In the genomic region with DNA sequence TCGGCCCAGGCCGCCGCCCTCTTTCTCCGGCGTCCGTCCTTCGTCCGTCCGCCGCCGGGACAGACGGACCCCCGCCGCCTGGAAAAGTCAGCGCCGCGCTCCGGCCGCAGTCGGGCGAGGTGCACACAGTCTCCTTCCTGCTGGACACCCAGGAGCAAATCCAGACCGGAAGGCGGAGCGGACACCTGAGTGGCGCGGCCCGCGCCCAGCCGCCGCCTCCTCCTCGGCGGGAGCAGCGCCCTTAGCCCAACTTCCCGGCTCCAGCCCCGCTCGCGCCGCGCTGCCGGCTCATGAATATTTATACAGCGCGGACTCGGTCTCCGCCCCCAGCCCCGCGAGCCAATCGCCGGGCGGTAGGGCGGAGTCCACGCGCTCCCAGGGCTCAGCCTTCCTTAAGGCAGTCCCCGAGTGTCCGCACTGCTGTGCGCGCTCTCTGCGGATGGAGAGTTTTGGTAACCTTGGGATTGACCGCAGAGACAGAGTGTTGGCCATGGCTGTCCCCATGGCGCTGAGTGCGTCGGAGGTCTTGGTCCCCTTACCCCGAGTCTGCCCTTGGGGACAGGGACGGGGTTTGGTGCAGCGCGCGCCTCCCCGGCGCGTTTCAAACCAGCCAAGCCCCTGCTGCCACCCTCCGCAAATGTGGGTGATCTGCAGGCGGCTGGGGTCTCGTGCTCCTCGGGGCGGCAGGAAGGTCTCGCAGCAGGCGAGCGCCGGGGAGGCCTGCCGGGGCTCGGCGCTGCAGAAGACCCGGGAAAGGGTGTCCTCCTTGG, we compare ENCODE assay signal across 9 cellular contexts. TPM values are rescaled to one million over a fixed set of nuclear protein-coding genes. Genes with fewer than 3 reads are reported as not detected.
DNase-seq lines count a peak whose midpoint lies in the region; ATAC-seq, FAIRE-seq and TF ChIP-seq lines count a peak whose summit lies in the region.
"Had no signal": no experiment of that assay in that cellular context is flagged by ENCODE, and none has a peak within 500 bp of the region (broad histone marks: within the 10 kb centered on the region; RNA-seq: fewer than 3 reads in every experiment).

A gene with protein sequence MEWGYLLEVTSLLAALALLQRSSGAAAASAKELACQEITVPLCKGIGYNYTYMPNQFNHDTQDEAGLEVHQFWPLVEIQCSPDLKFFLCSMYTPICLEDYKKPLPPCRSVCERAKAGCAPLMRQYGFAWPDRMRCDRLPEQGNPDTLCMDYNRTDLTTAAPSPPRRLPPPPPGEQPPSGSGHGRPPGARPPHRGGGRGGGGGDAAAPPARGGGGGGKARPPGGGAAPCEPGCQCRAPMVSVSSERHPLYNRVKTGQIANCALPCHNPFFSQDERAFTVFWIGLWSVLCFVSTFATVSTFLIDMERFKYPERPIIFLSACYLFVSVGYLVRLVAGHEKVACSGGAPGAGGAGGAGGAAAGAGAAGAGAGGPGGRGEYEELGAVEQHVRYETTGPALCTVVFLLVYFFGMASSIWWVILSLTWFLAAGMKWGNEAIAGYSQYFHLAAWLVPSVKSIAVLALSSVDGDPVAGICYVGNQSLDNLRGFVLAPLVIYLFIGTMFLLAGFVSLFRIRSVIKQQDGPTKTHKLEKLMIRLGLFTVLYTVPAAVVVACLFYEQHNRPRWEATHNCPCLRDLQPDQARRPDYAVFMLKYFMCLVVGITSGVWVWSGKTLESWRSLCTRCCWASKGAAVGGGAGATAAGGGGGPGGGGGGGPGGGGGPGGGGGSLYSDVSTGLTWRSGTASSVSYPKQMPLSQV (minus strand): TSS at position 274 of the 770 bp plus-strand sequence. CDS start 867 bp downstream, outside the sequence.

- peaks cover 3% of the 10 kb centered on the region for H3K79me2 ChIP-seq in keratinocyte (ENCODE audit: control insufficient read depth, insufficient read depth, low read length)

- peak; percentile 91 for ATAC-seq in HG02973 (IDR thresholded peaks at IDR 0.05; ENCODE audit: unreplicated experiment)

- peak within 1 kb of the TSS; percentile 99 for H2AFZ ChIP-seq in keratinocyte (ENCODE audit: control insufficient read depth, low read length)

- H3K9me3 ChIP-seq in keratinocyte (ENCODE audit: control insufficient read depth, low read depth, low read length): no peaks in the 10 kb centered on the region

- dilution Hi-C loops in keratinocyte (cut with MboI; ENCODE audit: extremely low pct_ligation_motif_present, low sequenced_read_pairs): loop anchor here (25.0 kb wide), 1 partner anchor 1145 kb away; no protein-coding TSS in a partner anchor

- TF ChIP-seq CTCF in keratinocyte (optimal IDR thresholded peaks at IDR 0.05 in 1 of 3, IDR thresholded peaks at IDR 0.05 in 1 of 3, conservative IDR thresholded peaks at IDR 0.05 in 1 of 3; ENCODE audit: extremely low read depth in 1 of 3, insufficient read depth in 2 of 3, low read length in 3 of 3): peak in 1 of 3 experiments; percentile 2

- no peaks in the 10 kb centered on the region for H4K20me1 ChIP-seq in keratinocyte (ENCODE audit: control insufficient read depth, extremely low read depth, insufficient read depth, low read length)

- peak within 1 kb of the TSS; percentile 62 for H3K9ac ChIP-seq in keratinocyte (ENCODE audit: control insufficient read depth, extremely low read depth, insufficient read depth, low read length)

- peaks cover 16% of the 10 kb centered on the region for H3K4me1 ChIP-seq in keratinocyte (ENCODE audit: control insufficient read depth, extremely low read depth, insufficient read depth, low read length)

- peak within 1 kb of the TSS; percentile 94 for H3K4me2 ChIP-seq in keratinocyte (ENCODE audit: control insufficient read depth, extremely low read depth, insufficient read depth, low read depth, low read length)

- FAIRE-seq in keratinocyte (lab: Jason Lieb, UNC): no peak
- FAIRE-seq: A204.1 had no signal

- peaks cover 5% of the 10 kb centered on the region for H3K27me3 ChIP-seq in keratinocyte (ENCODE audit: control insufficient read depth, extremely low read depth, insufficient read depth, low read length)

- peak within 1 kb of the TSS; percentile 65 to 81 (median 78) for H3K4me3 ChIP-seq in keratinocyte (ENCODE audit: control insufficient read depth in 2 of 3, extremely low read depth in 1 of 3, insufficient read depth in 2 of 3, low read depth in 1 of 3, low read length in 3 of 3)

- no peaks in the 10 kb centered on the region for H3K9me1 ChIP-seq in keratinocyte (ENCODE audit: control insufficient read depth, extremely low read depth, insufficient read depth, low read length)

- no peaks in the 10 kb centered on the region for H3K36me3 ChIP-seq in keratinocyte (ENCODE audit: control insufficient read depth in 2 of 2, extremely low read depth in 1 of 2, insufficient read depth in 2 of 2, low read length in 2 of 2)

- no peak within 1 kb of the TSS for H3K27ac ChIP-seq in keratinocyte (ENCODE audit: control insufficient read depth, insufficient read depth, low read length)

- peak; percentile 60 for DNase-seq in DMS53 (lab: John Stamatoyannopoulos, UW)
- DNase-seq in DMS53 treated with DMSO at 0.1 percent for 48 hours (lab: John Stamatoyannopoulos, UW; ENCODE audit: unreplicated experiment): no peak
- peak; percentile 18 for DNase-seq in NCI-H2081 treated with DMSO at 0.1 percent for 48 hours (lab: John Stamatoyannopoulos, UW)
- DNase-seq in activated CD4-positive, CD25-positive, alpha-beta regulatory T cell (lab: John Stamatoyannopoulos, UW): peak; percentile 22 to 40 (median 30)
- peak; percentile 51 for DNase-seq in cerebellar cortex (ENCODE audit: low spot score)
- DNase-seq in keratinocyte (ENCODE audit: low read depth, low spot score): no peak
- peak; percentile 54 to 74 for DNase-seq in stimulated activated CD4-positive, alpha-beta T cell treated with anti-CD3 and anti-CD28 coated beads, Interleukin-12 subunit alpha, Interleukin-12 subunit beta, amount 100 ng/mL, for 24 hours (ENCODE audit: low read depth in 2 of 2)

RNA-seq across cellular contexts. Expression of the gene that starts here (rescaled TPM):
- 1.5 to 2.1 TPM (median 2.0 TPM) in 3 replicates for polyA plus RNA-seq in keratinocyte
- 0.09 TPM for polyA plus RNA-seq in keratinocyte (2011; ENCODE audit: low read depth)
- polyA plus RNA-seq in keratinocyte (2011; cell fraction: cytosol; rRNA removed): 0.68 and 0.78 TPM in 2 replicates
- 4.0 and 5.5 TPM in 2 replicates for polyA plus RNA-seq in keratinocyte (2011; cell fraction: nucleus; rRNA removed)
- 1.8 and 4.9 TPM in 2 replicates for polyA plus RNA-seq in keratinocyte (2012; ENCODE audit: low replicate concordance)
- polyA minus RNA-seq in keratinocyte: 2.1 to 4.0 TPM (median 2.3 TPM) in 3 replicates
- 5.6 TPM for polyA minus RNA-seq in keratinocyte (2011; cell fraction: cytosol; rRNA and poly(A)+ RNA removed)
- 8.4 and 9.7 TPM in 2 replicates for polyA minus RNA-seq in keratinocyte (2011; cell fraction: nucleus; rRNA and poly(A)+ RNA removed)

Comparison
In these comparisons a context has a peak if more than half of its experiments do, and no peak if none do; other contexts are left out.
1. DNase-seq: peak in DMS53 (single experiment), NCI-H2081 treated with DMSO at 0.1 percent for 48 hours (single experiment), activated CD4-positive, CD25-positive, alpha-beta regulatory T cell (4 of 4), cerebellar cortex (single experiment) and stimulated activated CD4-positive, alpha-beta T cell treated with anti-CD3 and anti-CD28 coated beads, Interleukin-12 subunit alpha, Interleukin-12 subunit beta, amount 100 ng/mL, for 24 hours (2 of 2); none in DMS53 treated with DMSO at 0.1 percent for 48 hours (single experiment) and keratinocyte (single experiment).